Comparison of ENCODE assay signal across 13 cellular contexts in the genomic region with DNA sequence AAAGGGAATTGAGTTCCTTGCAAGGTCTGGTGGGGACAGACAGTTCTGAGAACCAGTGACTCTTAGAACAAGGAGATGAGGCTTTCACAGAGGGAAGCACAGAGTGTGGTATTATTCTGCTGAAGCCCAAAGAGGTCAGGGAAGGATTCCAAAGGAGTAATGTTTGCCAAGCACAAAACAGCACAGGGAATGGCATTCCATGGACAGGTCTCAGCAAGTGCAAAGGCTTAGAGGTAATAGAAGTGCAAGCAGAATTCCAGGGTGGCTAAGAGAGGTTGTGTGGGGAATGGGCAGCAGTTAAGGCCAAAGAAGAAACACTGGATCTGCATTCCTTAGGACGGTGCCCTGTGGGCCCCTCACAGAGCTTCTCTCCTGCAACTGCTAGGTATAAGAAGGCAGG. TPM values are rescaled to one million over a fixed set of nuclear protein-coding genes. Genes with fewer than 3 reads are reported as not detected.
"Had no signal": no experiment of that assay in that cellular context is flagged by ENCODE, and none has a peak within 500 bp of the region (broad histone marks: within the 10 kb centered on the region; RNA-seq: fewer than 3 reads in every experiment).

No MANE protein-coding gene starts in this region.

RNA-seq across cellular contexts. Expression of gene FOLR3, which starts 6.6 kb away (rescaled TPM):
- total RNA-seq: activated B cell treated with CpG ODN at 0.5 μM for 24 hours; activated CD8-positive, alpha-beta T cell treated with anti-CD3 and anti-CD28 coated beads for 36 hours; cerebellum; dermis blood vessel endothelial cell; epithelial cell of proximal tubule; T-helper 2 cell treated with Interferon-gamma antibody and Interleukin-4, amounts not matched to agents 100 ng/mL and 5 ng/mL, for 36 hours; ureter had no signal

RNA-seq across cellular contexts. Expression of gene TOMT, which starts 36.4 kb away (rescaled TPM):
- total RNA-seq: activated B cell treated with CpG ODN at 0.5 μM for 24 hours; activated CD8-positive, alpha-beta T cell treated with anti-CD3 and anti-CD28 coated beads for 36 hours; breast epithelium; cerebellum; dermis blood vessel endothelial cell; epithelial cell of proximal tubule; fibroblast of villous mesenchyme; lower leg skin; omental fat pad; psoas muscle; sciatic nerve; ureter had no signal

RNA-seq across cellular contexts. Expression of gene FOLR1, which starts 49.9 kb away (rescaled TPM):
- total RNA-seq: activated B cell treated with CpG ODN at 0.5 μM for 24 hours; activated CD8-positive, alpha-beta T cell treated with anti-CD3 and anti-CD28 coated beads for 36 hours; fibroblast of villous mesenchyme; omental fat pad; T-helper 2 cell treated with Interferon-gamma antibody and Interleukin-4, amounts not matched to agents 100 ng/mL and 5 ng/mL, for 36 hours had no signal
